ENCODE assay signal across 8 cellular contexts in genomic region chr11:73597340-73597955, GRCh38. TPM values are rescaled to one million over a fixed set of nuclear protein-coding genes. Genes with fewer than 3 reads are reported as not detected.
DNase-seq lines count a peak whose midpoint lies in the region; ATAC-seq and TF ChIP-seq lines count a peak whose summit lies in the region.

No MANE protein-coding gene starts in this region.

- no peak overlapping the region for H2BK15ac ChIP-seq in H9 (ENCODE audit: low read depth, low read length)

- TF ChIP-seq CTCF in H9 (conservative IDR thresholded peaks at IDR 0.05), result no peak

- no peak overlapping the region for H2BK120ac ChIP-seq in H9 (ENCODE audit: low read depth, low read length, poor library complexity, severe bottlenecking)

- peak overlapping the region; percentile 80 for H3K18ac ChIP-seq in H9 (ENCODE audit: insufficient read length, low read depth, low read length)

- peaks cover 27 to 41% of the 10 kb centered on the region in 2 experiments for H3K4me1 Mint-ChIP-seq in H9
- H3K4me1 Mint-ChIP-seq in stimulated activated naive CD8-positive, alpha-beta T cell treated with anti-CD3 and anti-CD28 coated beads, Interleukin-15, amount 100 ng/mL, for 72 hours, result peaks cover 44% of the 10 kb centered on the region

- H3K9ac ChIP-seq in H9 (ENCODE audit: extremely low read depth, insufficient read length, low read length) (peak overlapping the region; percentile 10), adipocyte (ENCODE audit: low read length) (peak overlapping the region; percentile 93), iPS-20b (ENCODE audit: low read depth, low read length) (peak overlapping the region; percentile 64; the same call in 1 of the 2 replicates)

- H3K23me2 ChIP-seq in H9 (ENCODE audit: insufficient read length, low read depth, low read length, poor library complexity, severe bottlenecking), result peaks cover 10% of the 10 kb centered on the region

- H2BK5ac ChIP-seq in H9 (ENCODE audit: insufficient read length, low read length), result no peak overlapping the region

- H3K4me1 ChIP-seq in ACC112 (ENCODE audit: control insufficient read depth, insufficient read depth, low read length, unreplicated experiment) (peaks cover 16% of the 10 kb centered on the region), H9 (ENCODE audit: insufficient read depth, low read length) (peaks cover 10% of the 10 kb centered on the region), adipocyte (ENCODE audit: control insufficient read depth, insufficient read depth, low read length) (peaks cover 10% of the 10 kb centered on the region), iPS-20b (ENCODE audit: insufficient read depth, low read length) (peaks cover 7% of the 10 kb centered on the region; the same call in 1 of the 2 replicates)

- no peaks in the 10 kb centered on the region for H3K79me1 ChIP-seq in H9 (ENCODE audit: insufficient read depth, low read depth, low read length, poor library complexity, severe bottlenecking)

- peak overlapping the region; percentile 69 for H2AFZ ChIP-seq in ACC112 (ENCODE audit: low read length, unreplicated experiment)
- H2AFZ ChIP-seq in H9 (ENCODE audit: low read length), result no peak overlapping the region

- DNase-seq in H9, result no peak
- peak; percentile 10 for DNase-seq in adipocyte (ENCODE audit: low read depth)
- DNase-seq in stimulated activated naive CD8-positive, alpha-beta T cell treated with anti-CD3 and anti-CD28 coated beads, Interleukin-15, amount 100 ng/mL, for 72 hours, result peak in 1 of 2 donors; percentile 10
- no peak for DNase-seq in NCI-H1048 (lab: John Stamatoyannopoulos, UW)
- DNase-seq in MV-4-11 (lab: John Stamatoyannopoulos, UW), result no peak

- no peak overlapping the region for H3T11ph ChIP-seq in H9 (ENCODE audit: low read length)

- H3K4me3 ChIP-seq in ACC112 (ENCODE audit: low read depth, low read length), result peak overlapping the region; percentile 80
- H3K4me3 ChIP-seq in adipocyte (ENCODE audit: low read length), result peak overlapping the region; percentile 97
- peak overlapping the region; percentile 78 for H3K4me3 ChIP-seq in iPS-20b (ENCODE audit: low read length)

- no peak overlapping the region for H2BK12ac ChIP-seq in H9 (ENCODE audit: insufficient read length, low read depth, low read length)

- H3K14ac ChIP-seq in H9 (ENCODE audit: insufficient read depth, low read length), result peak overlapping the region; percentile 61; the same call in 1 of the 2 replicates

- H3K9me3 ChIP-seq in H9 (ENCODE audit: control insufficient read depth, low read depth, low read length), result no peaks in the 10 kb centered on the region
- H3K9me3 ChIP-seq in adipocyte (ENCODE audit: control insufficient read depth, low read length), result no peaks in the 10 kb centered on the region
- H3K9me3 ChIP-seq in iPS-20b (ENCODE audit: insufficient read depth, low read depth, low read length), result no peaks in the 10 kb centered on the region

- H3K4me3 Mint-ChIP-seq in H9, result peak overlapping the region; percentile 79 to 94
- peak overlapping the region; percentile 93 to 94 for H3K4me3 Mint-ChIP-seq in stimulated activated naive CD8-positive, alpha-beta T cell treated with anti-CD3 and anti-CD28 coated beads, Interleukin-15, amount 100 ng/mL, for 72 hours

- H3K27me3 ChIP-seq in ACC112 (ENCODE audit: insufficient read depth, low read length) (no peaks in the 10 kb centered on the region), H9 (ENCODE audit: insufficient read depth, low read length) (no peaks in the 10 kb centered on the region), adipocyte (replicated peaks; ENCODE audit: control insufficient read depth, insufficient read depth, low read length) (no peaks in the 10 kb centered on the region), iPS-20b (ENCODE audit: insufficient read depth, low read length) (no peaks in the 10 kb centered on the region)

- H3K27ac ChIP-seq in ACC112 (ENCODE audit: low read depth, low read length) (no peak overlapping the region), H9 (ENCODE audit: insufficient read length, low read depth, low read length) (no peak overlapping the region), iPS-20b (ENCODE audit: low read length) (peak overlapping the region; percentile 58)

- H4K8ac ChIP-seq in H9 (replicated peaks; ENCODE audit: insufficient read length, low read depth, low read length), result no peak overlapping the region

- H3K36me3 ChIP-seq in ACC112 (ENCODE audit: insufficient read depth, low read length), result no peaks in the 10 kb centered on the region
- no peaks in the 10 kb centered on the region for H3K36me3 ChIP-seq in adipocyte (ENCODE audit: control insufficient read depth, insufficient read depth, low read length, severe bottlenecking)
- H3K36me3 ChIP-seq in iPS-20b (ENCODE audit: insufficient read depth, low read depth, low read length), result no peaks in the 10 kb centered on the region

- H4K20me1 ChIP-seq in H9 (ENCODE audit: control insufficient read depth, insufficient read depth, insufficient read length), result no peaks in the 10 kb centered on the region

- peak overlapping the region in 1 of 3 experiments; percentile 3; a peak in 4 of 7 replicates for H3K27ac Mint-ChIP-seq in H9
- peak overlapping the region; percentile 88 to 97 for H3K27ac Mint-ChIP-seq in stimulated activated naive CD8-positive, alpha-beta T cell treated with anti-CD3 and anti-CD28 coated beads, Interleukin-15, amount 100 ng/mL, for 72 hours

- no peak overlapping the region for H3K23ac ChIP-seq in H9 (ENCODE audit: insufficient read length, low read depth, low read length)

- no peaks in the 10 kb centered on the region for H3K27me3 Mint-ChIP-seq in H9 (ENCODE audit: low read depth)
- H3K27me3 Mint-ChIP-seq in stimulated activated naive CD8-positive, alpha-beta T cell treated with anti-CD3 and anti-CD28 coated beads, Interleukin-15, amount 100 ng/mL, for 72 hours, result no peaks in the 10 kb centered on the region

- no peak overlapping the region for H4K5ac ChIP-seq in H9 (ENCODE audit: insufficient read length, low read depth, low read length)

- peak overlapping the region; percentile 44 for H3K4me2 ChIP-seq in H9 (ENCODE audit: insufficient read depth, insufficient read length, low read length)

- no CpG with 5 or more reads among the region's 27 CpGs for WGBS in H9 (ENCODE audit: extremely low coverage, insufficient read length, low lambda C conversion rate)

- H2BK20ac ChIP-seq in H9 (ENCODE audit: low read depth, low read length, poor library complexity, severe bottlenecking), result no peak overlapping the region

- H3K56ac ChIP-seq in H9 (ENCODE audit: insufficient read length, low read depth, low read length), result no peak overlapping the region

- H3K36me3 Mint-ChIP-seq in H9 (ENCODE audit: insufficient read depth in 1 of 3, low read depth in 3 of 3), result peaks cover 0 to 2% (median 0%) of the 10 kb centered on the region in 3 experiments; a peak in 2 of 7 replicates

- no peak overlapping the region for H4K91ac ChIP-seq in H9 (ENCODE audit: insufficient read length, low read depth, low read length)

- ATAC-seq in stimulated activated naive CD8-positive, alpha-beta T cell treated with anti-CD3 and anti-CD28 coated beads, Interleukin-15, amount 100 ng/mL, for 72 hours, result no peak
- ATAC-seq in HG02884 (IDR thresholded peaks at IDR 0.05; ENCODE audit: unreplicated experiment), result no peak

- no peak overlapping the region for H2AK5ac ChIP-seq in H9 (ENCODE audit: insufficient read length, low read length)

- H3K4ac ChIP-seq in H9 (ENCODE audit: low read depth, low read length), result no peak overlapping the region

- H3K9me3 Mint-ChIP-seq in H9, result no peaks in the 10 kb centered on the region; a peak in 2 of 5 replicates
- no peaks in the 10 kb centered on the region for H3K9me3 Mint-ChIP-seq in stimulated activated naive CD8-positive, alpha-beta T cell treated with anti-CD3 and anti-CD28 coated beads, Interleukin-15, amount 100 ng/mL, for 72 hours

- H3K79me2 ChIP-seq in ACC112 (ENCODE audit: control insufficient read depth, insufficient read depth, low read length, unreplicated experiment), result peaks cover 31% of the 10 kb centered on the region
- peaks cover 9% of the 10 kb centered on the region; the same call in 1 of the 2 replicates for H3K79me2 ChIP-seq in H9 (ENCODE audit: insufficient read depth, low read length)

RNA-seq across cellular contexts. Expression of gene FAM168A, which starts 0.5 kb away (rescaled TPM):
- 21.1 and 21.8 TPM in 2 replicates for total RNA-seq in H9 (2021)

RNA-seq across cellular contexts. Expression of gene PLEKHB1, which starts 48.9 kb away (rescaled TPM):
- total RNA-seq in H9 (2021), result 34.0 and 37.1 TPM in 2 replicates

Comparison
In these comparisons a context has a peak if more than half of its experiments do, and no peak if none do; other contexts are left out.
1. H3K9ac ChIP-seq: peak in every context shown above with its lines; median percentile 93 in adipocyte; 64 in iPS-20b; 10 in H9.